In the genomic region with DNA sequence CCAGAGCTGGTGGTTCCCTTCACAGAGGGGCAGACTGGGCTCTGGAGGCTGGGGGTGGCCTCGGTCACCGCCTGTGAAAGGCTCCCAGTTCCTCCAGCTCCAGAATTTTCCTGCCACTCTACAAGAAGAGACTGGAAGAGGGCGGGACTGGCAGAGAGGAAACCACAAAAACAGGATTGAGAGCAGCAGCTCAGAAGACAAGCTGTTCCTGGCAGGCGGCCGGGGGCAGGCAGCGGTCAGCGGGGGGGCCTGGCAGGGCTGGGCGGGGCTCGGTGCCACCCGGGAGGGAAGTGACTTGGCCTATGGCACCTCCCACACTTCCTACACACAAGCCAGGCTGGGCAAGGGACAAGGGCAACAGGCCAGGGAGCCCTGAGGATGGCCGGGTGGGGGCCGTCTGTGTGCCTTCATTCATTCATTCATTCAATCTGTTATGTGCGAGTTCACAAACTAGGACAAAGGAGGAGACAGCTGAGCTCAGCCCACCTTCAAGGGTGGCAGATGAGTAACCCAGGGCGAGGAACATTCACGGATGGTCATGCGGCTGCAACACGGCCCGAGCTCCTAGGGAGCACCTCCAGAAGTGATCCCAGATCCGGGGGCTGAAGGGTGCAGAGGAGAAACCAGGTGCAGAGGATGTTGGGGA, we compare ENCODE assay signal across 8 cellular contexts.
A peak's percentile ranks its signal among the peaks of the same experiment; 100 is the strongest.
DNase-seq lines count a peak whose midpoint lies in the region; ATAC-seq and TF ChIP-seq lines count a peak whose summit lies in the region.

No MANE protein-coding gene starts in this region.

- no peak for ATAC-seq in GM21367 (IDR thresholded peaks at IDR 0.05; ENCODE audit: unreplicated experiment)

- H3K27me3 Mint-ChIP-seq in nephron (ENCODE audit: low read depth), result no peaks in the 10 kb centered on the region

- DNase-seq in stimulated activated CD4-positive, alpha-beta T cell treated with anti-CD3 and anti-CD28 coated beads, Interleukin-4, amount 100 ng/mL, for 24 hours, result peak; percentile 37
- DNase-seq in stimulated activated CD4-positive, alpha-beta T cell treated with anti-CD3 and anti-CD28 coated beads, Interleukin-1b, Interleukin-23, amount 100 ng/mL, for 48 hours, result no peak
- DNase-seq in NCI-H446 treated with DMSO at 0.1 percent for 48 hours (lab: John Stamatoyannopoulos, UW) (peak; percentile 85), fibroblast of the conjunctiva (ENCODE audit: low read depth) (peak; percentile 84), HAP-1 (ENCODE audit: low spot score in 2 of 2) (no peak)
- peak; percentile 42 for DNase-seq in activated effector memory CD4-positive, alpha-beta T cell treated with Interleukin-2 at 50 U/mL for 16 hours

- H3K4me1 Mint-ChIP-seq in nephron, result peaks cover 10% of the 10 kb centered on the region

- in situ Hi-C loops in HAP-1 (cut with MboI; ENCODE audit: low sequenced_read_pairs), result no loop called here

- no peaks in the 10 kb centered on the region for H3K27me3 ChIP-seq in HAP-1 (ENCODE audit: low read depth)

- H3K4me1 ChIP-seq in HAP-1, result no peaks in the 10 kb centered on the region; the same call in 1 of the 2 replicates

- no peaks in the 10 kb centered on the region for H3K9me3 Mint-ChIP-seq in nephron

- no peaks in the 10 kb centered on the region for H3K9me3 ChIP-seq in HAP-1

- H3K4me3 Mint-ChIP-seq in nephron, result peak overlapping the region in 1 of 3 experiments; percentile 7

- no peak overlapping the region for H3K4me3 ChIP-seq in HAP-1

- H3K36me3 ChIP-seq in HAP-1 (replicated peaks), result no peaks in the 10 kb centered on the region

- H3K27ac Mint-ChIP-seq in nephron, result peak overlapping the region; percentile 18 to 67 (median 63)

- TF ChIP-seq CTCF in nephron (IDR thresholded peaks at IDR 0.05; ENCODE audit: unreplicated experiment in 3 of 3), result no peak

- no peaks in the 10 kb centered on the region for H3K36me3 Mint-ChIP-seq in nephron (ENCODE audit: low read depth)

Comparison
In these comparisons a context has a peak if more than half of its experiments do, and no peak if none do; other contexts are left out.
1. DNase-seq: peak in stimulated activated CD4-positive, alpha-beta T cell treated with anti-CD3 and anti-CD28 coated beads, Interleukin-4, amount 100 ng/mL, for 24 hours (single experiment), NCI-H446 treated with DMSO at 0.1 percent for 48 hours (single experiment), activated effector memory CD4-positive, alpha-beta T cell treated with Interleukin-2 at 50 U/mL for 16 hours (single experiment) and fibroblast of the conjunctiva (single experiment); none in stimulated activated CD4-positive, alpha-beta T cell treated with anti-CD3 and anti-CD28 coated beads, Interleukin-1b, Interleukin-23, amount 100 ng/mL, for 48 hours (single experiment) and HAP-1 (0 of 2).